ENCODE assay signal across 28 cellular contexts in genomic region chr1:71689635-71690034, GRCh38.
"Had no signal": no experiment of that assay in that cellular context is flagged by ENCODE, and none has a peak within 500 bp of the region (broad histone marks: within the 10 kb centered on the region; RNA-seq: fewer than 3 reads in every experiment).

No MANE protein-coding gene starts in this region.

- H3K36me3 ChIP-seq: colonic mucosa, gastrocnemius medialis, heart left ventricle had no signal

- H3K4me3 ChIP-seq: body of pancreas, colonic mucosa, gastrocnemius medialis, heart left ventricle had no signal

- H3K4me3 Mint-ChIP-seq: activated CD4-positive, alpha-beta T cell treated with anti-CD3 and anti-CD28 coated beads, Interleukin-2, amount 10 ng/mL, durations not matched to agents 7 days and 5 days; activated CD8-positive, alpha-beta T cell treated with anti-CD3 and anti-CD28 coated beads for 36 hours; activated naive CD8-positive, alpha-beta T cell; activated T-cell treated with anti-CD3 and anti-CD28 coated beads, Interleukin-2, amount 50 U/mL, for 4 hours; activated T-helper 17 cell treated with anti-CD3 and anti-CD28 coated beads, Interleukin-2, amount 50 U/mL, for 72 hours; T-helper 17 cell; T-helper 2 cell treated with Interferon-gamma antibody and Interleukin-4, amounts not matched to agents 5 μg/mL and 100 μg/mL, for 36 hours had no signal

- H3K27me3 Mint-ChIP-seq: activated CD4-positive, alpha-beta T cell treated with anti-CD3 and anti-CD28 coated beads, Interleukin-2, amount 10 ng/mL, durations not matched to agents 7 days and 5 days; activated CD8-positive, alpha-beta T cell treated with anti-CD3 and anti-CD28 coated beads for 36 hours; activated naive CD8-positive, alpha-beta T cell; activated T-helper 17 cell treated with anti-CD3 and anti-CD28 coated beads, Interleukin-2, amount 50 U/mL, for 72 hours; T-helper 17 cell had no signal

- H3K4me1 Mint-ChIP-seq: activated CD4-positive, alpha-beta T cell treated with anti-CD3 and anti-CD28 coated beads, Interleukin-2, amount 10 ng/mL, durations not matched to agents 7 days and 5 days; activated T-helper 17 cell treated with anti-CD3 and anti-CD28 coated beads, Interleukin-2, amount 50 U/mL, for 72 hours; T-helper 17 cell had no signal

- ATAC-seq: activated CD8-positive, alpha-beta T cell treated with anti-CD3 and anti-CD28 coated beads for 36 hours; activated T-cell treated with anti-CD3 and anti-CD28 coated beads, Interleukin-2, amount 50 U/mL, for 4 hours; activated T-helper 17 cell treated with anti-CD3 and anti-CD28 coated beads, Interleukin-2, amount 50 U/mL, for 72 hours; body of pancreas; esophagus mucosa; gastrocnemius medialis; heart left ventricle; T-helper 17 cell had no signal

- DNase-seq: activated CD4-positive, alpha-beta T cell treated with anti-CD3 and anti-CD28 coated beads for 1 hour; activated CD4-positive, alpha-beta T cell treated with anti-CD3 and anti-CD28 coated beads for 4 hours; activated CD4-positive, alpha-beta T cell treated with anti-CD3 and anti-CD28 coated beads, Interleukin-2, amount 10 ng/mL, durations not matched to agents 7 days and 5 days; activated CD4-positive, alpha-beta T cell treated with anti-CD3 and anti-CD28 coated beads, Interleukin-2, amount 50 U/mL, for 48 hours; activated CD8-positive, alpha-beta memory T cell treated with anti-CD3 and anti-CD28 coated beads for 24 hours; activated CD8-positive, alpha-beta T cell treated with anti-CD3 and anti-CD28 coated beads for 36 hours; activated effector memory CD4-positive, alpha-beta T cell treated with Interleukin-2 at 50 U/mL for 16 hours; activated gamma-delta T cell treated with Interleukin-2 at 50 U/mL for 16 hours; activated naive CD4-positive, alpha-beta T cell treated with anti-CD3 and anti-CD28 coated beads, Interleukin-2, amount 50 U/mL, for 16 hours; activated naive CD4-positive, alpha-beta T cell treated with Interleukin-2 at 50 U/mL for 16 hours; activated T-cell treated with anti-CD3 and anti-CD28 coated beads, Interleukin-2, amount 50 U/mL, for 4 hours; amygdala; aorta; body of pancreas; caudate nucleus; colonic mucosa; effector CD8-positive, alpha-beta T cell; foreskin fibroblast; gastrocnemius medialis; glutamatergic neuron; heart left ventricle; T-helper 1 cell; T-helper 17 cell; T1000 had no signal

- H3K9me3 ChIP-seq: body of pancreas, colonic mucosa, gastrocnemius medialis, heart left ventricle had no signal

- H3K27me3 ChIP-seq: body of pancreas, colonic mucosa, gastrocnemius medialis, heart left ventricle had no signal

- H3K9me3 Mint-ChIP-seq: activated CD4-positive, alpha-beta T cell treated with anti-CD3 and anti-CD28 coated beads, Interleukin-2, amount 10 ng/mL, durations not matched to agents 7 days and 5 days; activated CD8-positive, alpha-beta T cell treated with anti-CD3 and anti-CD28 coated beads for 36 hours; activated T-helper 17 cell treated with anti-CD3 and anti-CD28 coated beads, Interleukin-2, amount 50 U/mL, for 72 hours; T-helper 2 cell treated with Interferon-gamma antibody and Interleukin-4, amounts not matched to agents 5 μg/mL and 100 μg/mL, for 36 hours had no signal

- H3K36me3 Mint-ChIP-seq: activated naive CD8-positive, alpha-beta T cell had no signal

- H3K4me1 ChIP-seq: body of pancreas, colonic mucosa, gastrocnemius medialis, heart left ventricle had no signal

- H3K27ac ChIP-seq: body of pancreas, colonic mucosa, gastrocnemius medialis, heart left ventricle had no signal

- H3K27ac Mint-ChIP-seq: activated CD4-positive, alpha-beta T cell treated with anti-CD3 and anti-CD28 coated beads, Interleukin-2, amount 10 ng/mL, durations not matched to agents 7 days and 5 days; activated CD8-positive, alpha-beta T cell treated with anti-CD3 and anti-CD28 coated beads for 36 hours; activated naive CD8-positive, alpha-beta T cell; activated T-helper 17 cell treated with anti-CD3 and anti-CD28 coated beads, Interleukin-2, amount 50 U/mL, for 72 hours; T-helper 17 cell; T-helper 2 cell treated with Interferon-gamma antibody and Interleukin-4, amounts not matched to agents 5 μg/mL and 100 μg/mL, for 36 hours had no signal
